Comparison of ENCODE assay signal across 30 cellular contexts in genomic region chr4:119825696-119826095, GRCh38.
"Had no signal": no experiment of that assay in that cellular context is flagged by ENCODE, and none has a peak within 500 bp of the region (broad histone marks: within the 10 kb centered on the region; RNA-seq: fewer than 3 reads in every experiment).

No MANE protein-coding gene starts in this region.

- DNase-seq: activated B cell treated with CpG ODN at 0.5 μM for 24 hours; activated CD4-positive, alpha-beta memory T cell treated with anti-CD3 and anti-CD28 coated beads, Interleukin-2, amount 10 ng/mL, durations not matched to agents 7 days and 5 days; activated CD4-positive, alpha-beta T cell treated with anti-CD3 and anti-CD28 coated beads for 48 hours; activated CD4-positive, CD25-positive, alpha-beta regulatory T cell treated with anti-CD3 and anti-CD28 coated beads, Interleukin-2, amount 50 U/mL, for 72 hours; activated CD8-positive, alpha-beta memory T cell treated with anti-CD3 and anti-CD28 coated beads for 24 hours; activated effector memory CD4-positive, alpha-beta T cell treated with anti-CD3 and anti-CD28 coated beads, Interleukin-2, amount 50 U/mL, for 16 hours; activated naive CD4-positive, alpha-beta T cell; activated naive CD4-positive, alpha-beta T cell treated with anti-CD3 and anti-CD28 coated beads, Interleukin-2, amount 50 U/mL, for 16 hours; activated naive CD8-positive, alpha-beta T cell treated with anti-CD3 and anti-CD28 coated beads for 36 hours; activated T-cell treated with anti-CD3 and anti-CD28 coated beads, Interleukin-2, amount 50 U/mL, for 1 hour; activated T-cell treated with anti-CD3 and anti-CD28 coated beads, Interleukin-2, amount 50 U/mL, for 72 hours; amniotic stem cell; aorta; NCI-H1092 treated with DMSO at 0.1 percent for 48 hours; NCI-H1417; NCI-H146; NCI-H187 treated with DMSO at 0.1 percent for 48 hours; NCI-H2081 treated with DMSO at 0.1 percent for 48 hours; NCI-H226; NCI-H524 treated with DMSO at 0.1 percent for 48 hours; Peyer's patch; SIG-M5; SW 1271; T-helper 1 cell; T-helper 2 cell; T-helper 9 cell had no signal

- H3K4me1 ChIP-seq: Peyer's patch had no signal

- H3K9me3 ChIP-seq: Peyer's patch had no signal

- H3K27ac ChIP-seq: cardiac muscle cell, KMS-11, Peyer's patch, RWPE1, VCaP had no signal

- H3K27me3 ChIP-seq: cardiac muscle cell, Peyer's patch had no signal

- H3K36me3 ChIP-seq: cardiac muscle cell, Peyer's patch had no signal

- H3K4me3 ChIP-seq: cardiac muscle cell, Peyer's patch had no signal
